Comparison of ENCODE assay signal across 19 cellular contexts in the genomic region with DNA sequence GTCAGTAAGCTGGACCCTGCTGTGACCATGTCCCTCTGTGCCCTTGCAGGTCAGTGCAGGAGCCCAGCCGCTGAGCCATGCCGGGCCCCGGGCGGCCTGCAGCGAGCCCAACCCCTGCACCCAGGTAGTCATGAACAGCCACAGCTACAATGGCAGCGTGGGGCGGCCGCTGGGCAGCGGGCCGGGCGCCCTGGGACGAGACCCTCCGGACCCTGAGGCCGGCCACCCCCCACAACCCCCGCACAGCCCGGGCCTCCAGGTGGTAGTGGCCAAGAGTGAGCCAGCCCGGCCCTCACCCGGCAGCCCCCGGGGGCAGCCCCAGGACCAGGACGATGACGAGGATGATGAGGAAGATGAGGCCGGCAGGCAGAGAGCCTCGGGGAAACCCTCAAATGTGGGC. TPM values are rescaled to one million over a fixed set of nuclear protein-coding genes. Genes with fewer than 3 reads are reported as not detected.
DNase-seq lines count a peak whose midpoint lies in the region; ATAC-seq and TF ChIP-seq lines count a peak whose summit lies in the region.
"Had no signal": no experiment of that assay in that cellular context is flagged by ENCODE, and none has a peak within 500 bp of the region (broad histone marks: within the 10 kb centered on the region; RNA-seq: fewer than 3 reads in every experiment).

No MANE protein-coding gene starts in this region.

- H3K14ac ChIP-seq in neuronal stem cell (ENCODE audit: low read length), result no peak overlapping the region

- no peak for DNase-seq in stimulated activated naive CD8-positive, alpha-beta T cell treated with anti-CD3 and anti-CD28 coated beads, Interleukin-15, amount 100 ng/mL, for 72 hours
- no peak for DNase-seq in stimulated activated naive CD8-positive, alpha-beta T cell treated with anti-CD3 and anti-CD28 coated beads, Interleukin-15, Interleukin-2, amounts not matched to agents 100 U/mL and 50 U/mL, for 24 hours
- no peak for DNase-seq in neuronal stem cell (ENCODE audit: low spot score)
- DNase-seq in upper lobe of right lung, result no peak
- no peak for DNase-seq in activated naive CD8-positive, alpha-beta T cell treated with anti-CD3 and anti-CD28 coated beads, Interleukin-2, amount 50 U/mL, for 24 hours
- DNase-seq: CD4-positive, alpha-beta T cell; CD8-positive, alpha-beta memory T cell; DMS 273 treated with DMSO at 0.1 percent for 48 hours; DMS79; EL; GDM1; HCEC 1CT had no signal

- H3K27ac ChIP-seq in neuronal stem cell (replicated peaks; ENCODE audit: low read length) (no peak overlapping the region), upper lobe of right lung (no peak overlapping the region)
- H3K27ac ChIP-seq: 22Rv1; BLaER1 treated with 17β-estradiol and CSF1 and Interleukin-3, amounts not matched to agents 10 nM and 100 nM had no signal

- no peak overlapping the region for H3K18ac ChIP-seq in neuronal stem cell (ENCODE audit: low read length)

- H2AFZ ChIP-seq in neuronal stem cell (ENCODE audit: low read length), result no peak overlapping the region
- H2AFZ ChIP-seq: GM23338 had no signal

- H4K91ac ChIP-seq in neuronal stem cell (ENCODE audit: low read depth, low read length, poor library complexity), result no peak overlapping the region

- H3K36me3 ChIP-seq in neuronal stem cell (replicated peaks in 1 of 2; ENCODE audit: control insufficient read depth in 2 of 2, insufficient read depth in 2 of 2, low read length in 2 of 2) (peaks cover 0 to 9% of the 10 kb centered on the region in 2 donors), upper lobe of right lung (no peaks in the 10 kb centered on the region)
- H3K36me3 ChIP-seq: BLaER1 treated with 17β-estradiol and CSF1 and Interleukin-3, amounts not matched to agents 10 nM and 100 nM had no signal

- peak overlapping the region; percentile 43 for H2AK5ac ChIP-seq in neuronal stem cell (ENCODE audit: low read depth, low read length)

- H3K79me1 ChIP-seq in neuronal stem cell (ENCODE audit: low read depth, low read length), result peaks cover 2% of the 10 kb centered on the region

- no peaks in the 10 kb centered on the region for H3K36me3 Mint-ChIP-seq in activated naive CD8-positive, alpha-beta T cell treated with anti-CD3 and anti-CD28 coated beads, Interleukin-2, amount 50 U/mL, for 24 hours (ENCODE audit: low read depth)
- H3K36me3 Mint-ChIP-seq: CD14-positive monocyte; CD8-positive, alpha-beta memory T cell had no signal

- no peaks in the 10 kb centered on the region for H3K4me1 Mint-ChIP-seq in stimulated activated naive CD8-positive, alpha-beta T cell treated with anti-CD3 and anti-CD28 coated beads, Interleukin-15, amount 100 ng/mL, for 72 hours
- H3K4me1 Mint-ChIP-seq in activated naive CD8-positive, alpha-beta T cell treated with anti-CD3 and anti-CD28 coated beads, Interleukin-2, amount 50 U/mL, for 24 hours, result no peaks in the 10 kb centered on the region
- H3K4me1 Mint-ChIP-seq: CD8-positive, alpha-beta memory T cell; GM23338 had no signal

- no peak overlapping the region for H3K27ac Mint-ChIP-seq in stimulated activated naive CD8-positive, alpha-beta T cell treated with anti-CD3 and anti-CD28 coated beads, Interleukin-15, amount 100 ng/mL, for 72 hours
- H3K27ac Mint-ChIP-seq in activated naive CD8-positive, alpha-beta T cell treated with anti-CD3 and anti-CD28 coated beads, Interleukin-2, amount 50 U/mL, for 24 hours, result no peak overlapping the region
- H3K27ac Mint-ChIP-seq: B cell; CD14-positive monocyte; CD4-positive, alpha-beta T cell; CD8-positive, alpha-beta memory T cell; GM23338 had no signal

- no peaks in the 10 kb centered on the region for H3K4me1 ChIP-seq in neuronal stem cell (ENCODE audit: control insufficient read depth in 2 of 2, insufficient read depth in 1 of 2, low read depth in 1 of 2, low read length in 2 of 2)
- no peaks in the 10 kb centered on the region for H3K4me1 ChIP-seq in upper lobe of right lung

- H3K27me3 ChIP-seq in neuronal stem cell (ENCODE audit: control insufficient read depth in 3 of 3, insufficient read depth in 3 of 3, low read depth in 1 of 3, low read length in 3 of 3) (peaks cover 0 to 4% (median 0%) of the 10 kb centered on the region in 3 experiments), upper lobe of right lung (peaks cover under 1% of the 10 kb centered on the region)

- H3K23ac ChIP-seq in neuronal stem cell (ENCODE audit: low read depth, low read length, poor library complexity), result peak overlapping the region; percentile 55

- no peak overlapping the region for H2BK15ac ChIP-seq in neuronal stem cell (ENCODE audit: low read length)

- no peaks in the 10 kb centered on the region for H3K9me3 Mint-ChIP-seq in stimulated activated naive CD8-positive, alpha-beta T cell treated with anti-CD3 and anti-CD28 coated beads, Interleukin-15, amount 100 ng/mL, for 72 hours
- no peaks in the 10 kb centered on the region for H3K9me3 Mint-ChIP-seq in activated naive CD8-positive, alpha-beta T cell treated with anti-CD3 and anti-CD28 coated beads, Interleukin-2, amount 50 U/mL, for 24 hours
- H3K9me3 Mint-ChIP-seq: CD4-positive, alpha-beta T cell; CD8-positive, alpha-beta memory T cell; GM23338 had no signal

- peaks cover 16% of the 10 kb centered on the region for H3K27me3 Mint-ChIP-seq in stimulated activated naive CD8-positive, alpha-beta T cell treated with anti-CD3 and anti-CD28 coated beads, Interleukin-15, amount 100 ng/mL, for 72 hours
- H3K27me3 Mint-ChIP-seq in activated naive CD8-positive, alpha-beta T cell treated with anti-CD3 and anti-CD28 coated beads, Interleukin-2, amount 50 U/mL, for 24 hours, result peaks cover 5% of the 10 kb centered on the region

- H3K4me3 ChIP-seq in neuronal stem cell (ENCODE audit: low read length in 2 of 2) (peak overlapping the region in 1 of 2 donors; percentile 55), upper lobe of right lung (no peak overlapping the region)
- H3K4me3 ChIP-seq: BLaER1 treated with 17β-estradiol and CSF1 and Interleukin-3, amounts not matched to agents 10 nM and 100 nM; GM12878; GM23338 had no signal

- H2BK120ac ChIP-seq in neuronal stem cell (ENCODE audit: low read depth, low read length), result peak overlapping the region; percentile 47

- H3K4me3 Mint-ChIP-seq in stimulated activated naive CD8-positive, alpha-beta T cell treated with anti-CD3 and anti-CD28 coated beads, Interleukin-15, amount 100 ng/mL, for 72 hours, result no peak overlapping the region
- no peak overlapping the region for H3K4me3 Mint-ChIP-seq in activated naive CD8-positive, alpha-beta T cell treated with anti-CD3 and anti-CD28 coated beads, Interleukin-2, amount 50 U/mL, for 24 hours
- H3K4me3 Mint-ChIP-seq: B cell; CD14-positive monocyte; CD4-positive, alpha-beta T cell; CD8-positive, alpha-beta memory T cell; GM23338 had no signal

- peak; percentile 31 for ATAC-seq in stimulated activated naive CD8-positive, alpha-beta T cell treated with anti-CD3 and anti-CD28 coated beads, Interleukin-15, amount 100 ng/mL, for 72 hours
- no peak for ATAC-seq in stimulated activated naive CD8-positive, alpha-beta T cell treated with anti-CD3 and anti-CD28 coated beads, Interleukin-15, Interleukin-2, amounts not matched to agents 100 U/mL and 50 U/mL, for 24 hours
- peak; percentile 16 for ATAC-seq in upper lobe of right lung
- ATAC-seq in activated naive CD8-positive, alpha-beta T cell treated with anti-CD3 and anti-CD28 coated beads, Interleukin-2, amount 50 U/mL, for 24 hours, result no peak
- ATAC-seq in GM21786 (IDR thresholded peaks at IDR 0.05; ENCODE audit: unreplicated experiment), result no peak
- ATAC-seq: GM12878, GM23338 had no signal

- no peak overlapping the region for H3K9ac ChIP-seq in neuronal stem cell (ENCODE audit: low read depth, low read length, poor library complexity)
- H3K9ac ChIP-seq: BLaER1 treated with 17β-estradiol and CSF1 and Interleukin-3, amounts not matched to agents 10 nM and 100 nM had no signal

- no peak overlapping the region for H2BK12ac ChIP-seq in neuronal stem cell (ENCODE audit: low read length)

- H3K9me3 ChIP-seq in neuronal stem cell (replicated peaks in 1 of 2; ENCODE audit: control insufficient read depth in 2 of 2, insufficient read depth in 1 of 2, low read depth in 1 of 2, low read length in 2 of 2) (no peaks in the 10 kb centered on the region), upper lobe of right lung (no peaks in the 10 kb centered on the region)
- H3K9me3 ChIP-seq: BLaER1 treated with 17β-estradiol and CSF1 and Interleukin-3, amounts not matched to agents 10 nM and 100 nM had no signal

- no peak overlapping the region for H2BK5ac ChIP-seq in neuronal stem cell (ENCODE audit: low read length)

- no peak overlapping the region for H4K8ac ChIP-seq in neuronal stem cell (ENCODE audit: low read depth, low read length)

- no peak overlapping the region for H3K4ac ChIP-seq in neuronal stem cell (ENCODE audit: low read length)

- no CpG with 5 or more reads among the region's 23 CpGs for WGBS in neuronal stem cell (ENCODE audit: extremely low coverage in 2 of 2, insufficient read length in 2 of 2, insufficient replicate concordance in 1 of 2), 2 donors

- no peak overlapping the region for H3K4me2 ChIP-seq in neuronal stem cell (ENCODE audit: insufficient read depth, low read length, poor library complexity, severe bottlenecking)
- H3K4me2 ChIP-seq: GM23338 had no signal

- intact Hi-C loops in upper lobe of right lung (cut with DNase I), result no loop called here

- TF ChIP-seq CTCF in upper lobe of right lung (IDR thresholded peaks at IDR 0.05), result no peak

RNA-seq across cellular contexts. Expression of a gene that starts 6.9 kb away (rescaled TPM):
- polyA plus RNA-seq in neuronal stem cell (2013, experiment 1 of 2), result 8.4 TPM
- polyA plus RNA-seq in neuronal stem cell (2013, experiment 2 of 2), result 7.4 TPM
- total RNA-seq in upper lobe of right lung, result not detected
- total RNA-seq: B cell; CD4-positive, alpha-beta T cell had no signal
- polyA plus RNA-seq: CD14-positive monocyte; CD8-positive, alpha-beta memory T cell had no signal

RNA-seq across cellular contexts. Expression of a gene that starts 34.2 kb away (rescaled TPM):
- 0.81 TPM for polyA plus RNA-seq in neuronal stem cell (2013, experiment 1 of 2)
- 0.75 TPM for polyA plus RNA-seq in neuronal stem cell (2013, experiment 2 of 2)
- total RNA-seq in upper lobe of right lung, result 82.7 TPM

RNA-seq across cellular contexts. Expression of a gene that starts 40.9 kb away (rescaled TPM):
- polyA plus RNA-seq in neuronal stem cell (2013, experiment 1 of 2), result 88.1 TPM
- polyA plus RNA-seq in neuronal stem cell (2013, experiment 2 of 2), result 85.6 TPM
- total RNA-seq in upper lobe of right lung, result 59.7 TPM

Comparison
In these comparisons a context has a peak if more than half of its experiments do, and no peak if none do; other contexts are left out.
1. ATAC-seq: peak in stimulated activated naive CD8-positive, alpha-beta T cell treated with anti-CD3 and anti-CD28 coated beads, Interleukin-15, amount 100 ng/mL, for 72 hours (single experiment) and upper lobe of right lung (single experiment); none in stimulated activated naive CD8-positive, alpha-beta T cell treated with anti-CD3 and anti-CD28 coated beads, Interleukin-15, Interleukin-2, amounts not matched to agents 100 U/mL and 50 U/mL, for 24 hours (single experiment), activated naive CD8-positive, alpha-beta T cell treated with anti-CD3 and anti-CD28 coated beads, Interleukin-2, amount 50 U/mL, for 24 hours (single experiment) and GM21786 (single experiment).